Comparison of ENCODE assay signal across 1 cellular context in genomic region chr12:93302331-93303229, GRCh38.
A peak's percentile ranks its signal among the peaks of the same experiment; 100 is the strongest.
TF ChIP-seq lines count a peak whose summit lies in the region.

No MANE protein-coding gene starts in this region.

TF ChIP-seq in K562, 482 proteins besides CTCF, POLR2A, EP300 and RAD21 (continued from another document and continues in another):
- TF ChIP-seq ARID4B (CRISPR knock-in tag; IDR thresholded peaks at IDR 0.05) (no peak), POLR2AphosphoS5 (IDR thresholded peaks at IDR 0.05; ENCODE audit: control insufficient read depth, insufficient read depth, low read depth, low read length) (no peak), TCFL5 (CRISPR knock-in tag; conservative IDR thresholded peaks at IDR 0.05) (no peak), TAF9B (IDR thresholded peaks at IDR 0.05; ENCODE audit: partially characterized antibody) (no peak), PRMT5 (CRISPR knock-in tag; IDR thresholded peaks at IDR 0.05) (no peak), SMAD2 (IDR thresholded peaks at IDR 0.05; ENCODE audit: low read depth, low read length) (no peak), MAFG (tag; conservative IDR thresholded peaks at IDR 0.05) (no peak), ZNF212 (CRISPR knock-in tag; IDR thresholded peaks at IDR 0.05) (no peak), HNRNPL (IDR thresholded peaks at IDR 0.05; ENCODE audit: low read depth, low read length) (no peak), ZNF407 (IDR thresholded peaks at IDR 0.05; ENCODE audit: low read depth) (no peak), ELK1 (CRISPR knock-in tag; IDR thresholded peaks at IDR 0.05) (no peak), STAT5B (CRISPR knock-in tag; IDR thresholded peaks at IDR 0.05) (no peak), ATF4 (CRISPR knock-in tag; IDR thresholded peaks at IDR 0.05) (no peak), RFX7 (CRISPR knock-in tag; IDR thresholded peaks at IDR 0.05) (no peak), BMI1 (IDR thresholded peaks at IDR 0.05; ENCODE audit: low read length) (no peak), MEF2D (tag; conservative IDR thresholded peaks at IDR 0.05; ENCODE audit: low read depth) (peak; percentile 61), KDM5B (IDR thresholded peaks at IDR 0.05; ENCODE audit: insufficient replicate concordance, low read depth, low read length) (no peak), SREBF1 (IDR thresholded peaks at IDR 0.05; ENCODE audit: borderline replicate concordance, low read depth, low read length) (no peak), DIDO1 (tag; IDR thresholded peaks at IDR 0.05; ENCODE audit: low read depth) (no peak), POU5F1 (IDR thresholded peaks at IDR 0.05; ENCODE audit: borderline replicate concordance, low read depth, low read length, partially characterized antibody) (no peak), SNIP1 (IDR thresholded peaks at IDR 0.05; ENCODE audit: low read depth) (no peak), ZNF184 (CRISPR knock-in tag; IDR thresholded peaks at IDR 0.05) (no peak), GATA2 (CRISPR knock-in tag; IDR thresholded peaks at IDR 0.05) (no peak), ZNF280B (CRISPR knock-in tag; IDR thresholded peaks at IDR 0.05) (no peak), MLLT1 (IDR thresholded peaks at IDR 0.05) (no peak), E4F1 (CRISPR knock-in tag; IDR thresholded peaks at IDR 0.05; ENCODE audit: borderline replicate concordance) (no peak), NR0B1 (IDR thresholded peaks at IDR 0.05; ENCODE audit: partially characterized antibody) (no peak), TBP (optimal IDR thresholded peaks at IDR 0.05; ENCODE audit: low read depth, low read length) (peak; percentile 17), MBD1 (CRISPR knock-in tag; IDR thresholded peaks at IDR 0.05) (no peak), NELFE (IDR thresholded peaks at IDR 0.05; ENCODE audit: insufficient read depth, insufficient read length) (no peak)
